In the genomic region with DNA sequence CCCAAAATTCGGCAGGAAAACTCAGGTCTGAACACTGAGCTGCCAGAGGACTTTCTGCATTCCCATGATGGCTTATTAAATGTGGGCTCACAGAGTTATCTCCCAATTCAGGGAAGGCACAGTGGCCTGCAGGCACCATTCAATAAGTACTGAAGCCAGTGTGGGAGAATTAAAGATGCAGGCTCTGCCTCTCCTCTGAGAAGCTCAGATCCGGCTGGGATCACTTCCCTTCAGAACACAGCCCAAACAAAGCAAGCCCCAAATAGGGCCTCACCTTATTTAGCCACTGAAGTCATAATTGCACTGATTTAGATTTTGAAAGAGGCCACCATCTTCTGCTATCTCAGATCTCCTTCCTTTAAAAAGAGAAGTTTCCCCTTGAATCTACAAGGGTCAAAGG, we compare ENCODE assay signal across 1 cellular context.
TF ChIP-seq lines count a peak whose summit lies in the region.

No MANE protein-coding gene starts in this region.

TF ChIP-seq in WTC11, 78 proteins besides CTCF, POLR2A, EP300 and RAD21 (continued from another document):
- TF ChIP-seq, protein P1, sequence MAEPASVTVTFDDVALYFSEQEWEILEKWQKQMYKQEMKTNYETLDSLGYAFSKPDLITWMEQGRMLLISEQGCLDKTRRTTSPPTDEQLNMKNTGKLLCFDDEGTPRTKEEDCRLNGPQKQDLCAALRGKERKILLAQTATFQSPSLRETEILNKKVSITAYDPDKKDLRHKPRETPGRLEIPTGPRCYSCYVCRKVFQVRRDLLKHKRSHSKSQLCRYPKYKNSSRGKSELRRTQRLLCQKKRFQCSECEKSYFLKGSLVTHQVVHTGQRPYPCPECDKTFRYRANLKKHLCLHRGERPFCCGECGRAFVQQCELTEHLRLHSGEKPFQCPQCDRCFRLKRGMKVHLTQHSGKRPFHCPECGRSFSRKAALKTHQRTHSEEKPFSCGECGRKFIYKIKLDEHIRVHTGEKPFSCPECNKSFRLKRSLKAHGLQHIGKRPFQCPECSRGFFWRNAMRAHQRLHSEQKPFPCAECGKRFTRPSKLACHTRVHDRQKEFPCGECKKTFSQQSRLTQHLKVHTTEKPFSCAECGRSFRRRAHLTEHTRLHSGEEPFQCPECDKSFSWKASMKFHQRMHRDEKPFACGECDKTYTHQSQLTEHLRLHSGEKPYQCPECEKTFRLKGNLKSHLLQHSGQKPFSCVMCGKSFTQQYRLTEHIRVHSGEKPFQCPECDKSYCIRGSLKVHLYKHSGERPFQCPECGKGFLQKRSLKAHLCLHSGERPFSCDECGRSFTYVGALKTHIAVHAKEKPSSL (CRISPR knock-in tag; conservative IDR thresholded peaks at IDR 0.05): no peak
- TF ChIP-seq IRF2 (CRISPR knock-in tag; IDR thresholded peaks at IDR 0.05; ENCODE audit: borderline replicate concordance, low read depth) (no peak), ESRRA (CRISPR knock-in tag; IDR thresholded peaks at IDR 0.05; ENCODE audit: borderline replicate concordance) (no peak)
- TF ChIP-seq, protein P2, sequence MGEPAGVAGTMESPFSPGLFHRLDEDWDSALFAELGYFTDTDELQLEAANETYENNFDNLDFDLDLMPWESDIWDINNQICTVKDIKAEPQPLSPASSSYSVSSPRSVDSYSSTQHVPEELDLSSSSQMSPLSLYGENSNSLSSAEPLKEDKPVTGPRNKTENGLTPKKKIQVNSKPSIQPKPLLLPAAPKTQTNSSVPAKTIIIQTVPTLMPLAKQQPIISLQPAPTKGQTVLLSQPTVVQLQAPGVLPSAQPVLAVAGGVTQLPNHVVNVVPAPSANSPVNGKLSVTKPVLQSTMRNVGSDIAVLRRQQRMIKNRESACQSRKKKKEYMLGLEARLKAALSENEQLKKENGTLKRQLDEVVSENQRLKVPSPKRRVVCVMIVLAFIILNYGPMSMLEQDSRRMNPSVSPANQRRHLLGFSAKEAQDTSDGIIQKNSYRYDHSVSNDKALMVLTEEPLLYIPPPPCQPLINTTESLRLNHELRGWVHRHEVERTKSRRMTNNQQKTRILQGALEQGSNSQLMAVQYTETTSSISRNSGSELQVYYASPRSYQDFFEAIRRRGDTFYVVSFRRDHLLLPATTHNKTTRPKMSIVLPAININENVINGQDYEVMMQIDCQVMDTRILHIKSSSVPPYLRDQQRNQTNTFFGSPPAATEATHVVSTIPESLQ (CRISPR knock-in tag; IDR thresholded peaks at IDR 0.05): no peak
